12 cellular contexts compared by ENCODE assay signal in genomic region chr6:53290547-53291510, GRCh38. TPM values are rescaled to one million over a fixed set of nuclear protein-coding genes. Genes with fewer than 3 reads are reported as not detected.
DNase-seq lines count a peak whose midpoint lies in the region; FAIRE-seq lines count a peak whose summit lies in the region.
"Had no signal": no experiment of that assay in that cellular context is flagged by ENCODE, and none has a peak within 500 bp of the region (broad histone marks: within the 10 kb centered on the region; RNA-seq: fewer than 3 reads in every experiment).

No MANE protein-coding gene starts in this region.

- intact Hi-C loops in activated T-helper 1 cell treated with anti-CD3 and anti-CD28 coated beads, Interleukin-12 subunit alpha, Interleukin-12 subunit beta, Interleukin-2, Interleukin-4 antibody, amounts not matched to agents 30 ng/mL and 10 ng/mL and 1 ng/mL, durations not matched to agents 14 hours and 24 hours and 36 hours (cut with micrococcal nuclease), result loop anchor here (1.0 kb wide), 1 partner anchor 119 kb away; no protein-coding TSS in a partner anchor

- in situ Hi-C loops in HAP-1 (cut with MboI; ENCODE audit: low sequenced_read_pairs), result no loop called here

- H4K20me1 ChIP-seq in BLaER1, result peaks cover 15% of the 10 kb centered on the region; the same call in 1 of the 2 replicates

- H3K27ac ChIP-seq in BLaER1, result 0 out of 2 replicates have a peak overlapping the region, but pooled peaks have one; percentile 50
- H3K27ac ChIP-seq: esophagus muscularis mucosa, VCaP had no signal

- H3K27me3 ChIP-seq in BLaER1 (no peaks in the 10 kb centered on the region), HAP-1 (ENCODE audit: low read depth) (no peaks in the 10 kb centered on the region)
- H3K27me3 ChIP-seq: esophagus muscularis mucosa had no signal

- peak overlapping the region; percentile 58 for H3K27ac Mint-ChIP-seq in activated T-helper 1 cell treated with anti-CD3 and anti-CD28 coated beads, Interleukin-12 subunit alpha, Interleukin-12 subunit beta, Interleukin-2, Interleukin-4 antibody, amounts not matched to agents 30 ng/mL and 10 ng/mL and 1 ng/mL, durations not matched to agents 14 hours and 24 hours and 36 hours
- peak overlapping the region; percentile 27 to 83 (median 68) for H3K27ac Mint-ChIP-seq in immature natural killer cell

- no peaks in the 10 kb centered on the region for H3K9me3 Mint-ChIP-seq in activated T-helper 1 cell treated with anti-CD3 and anti-CD28 coated beads, Interleukin-12 subunit alpha, Interleukin-12 subunit beta, Interleukin-2, Interleukin-4 antibody, amounts not matched to agents 30 ng/mL and 10 ng/mL and 1 ng/mL, durations not matched to agents 14 hours and 24 hours and 36 hours
- H3K9me3 Mint-ChIP-seq in immature natural killer cell, result no peaks in the 10 kb centered on the region

- H3K4me3 Mint-ChIP-seq in activated T-helper 1 cell treated with anti-CD3 and anti-CD28 coated beads, Interleukin-12 subunit alpha, Interleukin-12 subunit beta, Interleukin-2, Interleukin-4 antibody, amounts not matched to agents 30 ng/mL and 10 ng/mL and 1 ng/mL, durations not matched to agents 14 hours and 24 hours and 36 hours, result no peak overlapping the region
- peak overlapping the region; percentile 20 to 68 (median 44) for H3K4me3 Mint-ChIP-seq in immature natural killer cell

- no peak for DNase-seq in GM18507 (ENCODE audit: extremely low spot score, insufficient read length, low read depth)
- DNase-seq in activated T-helper 1 cell treated with anti-CD3 and anti-CD28 coated beads, Interleukin-12 subunit alpha, Interleukin-12 subunit beta, Interleukin-2, Interleukin-4 antibody, amounts not matched to agents 30 ng/mL and 10 ng/mL and 1 ng/mL, durations not matched to agents 14 hours and 24 hours and 36 hours (ENCODE audit: low spot score), result no peak
- peak; percentile 30 to 59 (median 42) for DNase-seq in immature natural killer cell
- no peak for DNase-seq in cerebellar nuclear complex (lab: John Stamatoyannopoulos, UW)
- DNase-seq in RPMI8226, result no peak
- DNase-seq in HAP-1 (ENCODE audit: low spot score in 2 of 2), result no peak
- DNase-seq: DMS 273 treated with DMSO at 0.1 percent for 48 hours had no signal

- no peak overlapping the region for H3K4me3 ChIP-seq in BLaER1
- no peak overlapping the region for H3K4me3 ChIP-seq in HAP-1
- H3K4me3 ChIP-seq: esophagus muscularis mucosa, GM12878, skin epidermis had no signal

- peak overlapping the region; percentile 52 for H3K4me2 ChIP-seq in BLaER1

- no peaks in the 10 kb centered on the region for H3K9me3 ChIP-seq in BLaER1
- no peaks in the 10 kb centered on the region for H3K9me3 ChIP-seq in HAP-1
- H3K9me3 ChIP-seq: esophagus muscularis mucosa had no signal

- FAIRE-seq in GM18507 (lab: Jason Lieb, UNC), result peak; percentile 15
- FAIRE-seq: GM12878 had no signal

- no peaks in the 10 kb centered on the region for H3K27me3 Mint-ChIP-seq in activated T-helper 1 cell treated with anti-CD3 and anti-CD28 coated beads, Interleukin-12 subunit alpha, Interleukin-12 subunit beta, Interleukin-2, Interleukin-4 antibody, amounts not matched to agents 30 ng/mL and 10 ng/mL and 1 ng/mL, durations not matched to agents 14 hours and 24 hours and 36 hours (ENCODE audit: insufficient read depth)
- no peaks in the 10 kb centered on the region for H3K27me3 Mint-ChIP-seq in immature natural killer cell (ENCODE audit: low read depth in 3 of 3)

- H3K4me1 ChIP-seq in BLaER1 (peaks cover 94% of the 10 kb centered on the region), HAP-1 (peaks cover 8% of the 10 kb centered on the region)

- peaks cover 76% of the 10 kb centered on the region for H3K36me3 ChIP-seq in BLaER1
- H3K36me3 ChIP-seq in HAP-1 (replicated peaks), result peaks cover 18% of the 10 kb centered on the region

- no peak overlapping the region; the same call in 1 of the 2 replicates for H3K9ac ChIP-seq in BLaER1

- peaks cover 37% of the 10 kb centered on the region for H3K36me3 Mint-ChIP-seq in activated T-helper 1 cell treated with anti-CD3 and anti-CD28 coated beads, Interleukin-12 subunit alpha, Interleukin-12 subunit beta, Interleukin-2, Interleukin-4 antibody, amounts not matched to agents 30 ng/mL and 10 ng/mL and 1 ng/mL, durations not matched to agents 14 hours and 24 hours and 36 hours (ENCODE audit: low read depth)
- H3K36me3 Mint-ChIP-seq in immature natural killer cell, result peaks cover 4 to 15% (median 10%) of the 10 kb centered on the region in 3 donors

- H3K4me1 Mint-ChIP-seq in activated T-helper 1 cell treated with anti-CD3 and anti-CD28 coated beads, Interleukin-12 subunit alpha, Interleukin-12 subunit beta, Interleukin-2, Interleukin-4 antibody, amounts not matched to agents 30 ng/mL and 10 ng/mL and 1 ng/mL, durations not matched to agents 14 hours and 24 hours and 36 hours (ENCODE audit: low read depth), result peaks cover 24% of the 10 kb centered on the region
- H3K4me1 Mint-ChIP-seq in immature natural killer cell, result peaks cover 67 to 68% of the 10 kb centered on the region in 2 donors

RNA-seq across cellular contexts. Expression of gene ELOVL5, which starts 57.9 kb away (rescaled TPM):
- total RNA-seq in activated T-helper 1 cell treated with anti-CD3 and anti-CD28 coated beads, Interleukin-12 subunit alpha, Interleukin-12 subunit beta, Interleukin-2, Interleukin-4 antibody, amounts not matched to agents 30 ng/mL and 10 ng/mL and 1 ng/mL, durations not matched to agents 14 hours and 24 hours and 36 hours, result 121 and 131 TPM in 2 replicates
- polyA plus RNA-seq in immature natural killer cell, result 10 to 100 TPM; 45.4 to 85.2 (median 63.0) TPM

Comparison
In these comparisons a context has a peak if more than half of its experiments do, and no peak if none do; other contexts are left out.
1. DNase-seq: peak in immature natural killer cell (3 of 3); none in GM18507 (single experiment), activated T-helper 1 cell treated with anti-CD3 and anti-CD28 coated beads, Interleukin-12 subunit alpha, Interleukin-12 subunit beta, Interleukin-2, Interleukin-4 antibody, amounts not matched to agents 30 ng/mL and 10 ng/mL and 1 ng/mL, durations not matched to agents 14 hours and 24 hours and 36 hours (single experiment), cerebellar nuclear complex (0 of 2), RPMI8226 (single experiment) and HAP-1 (0 of 2).